18 cellular contexts compared by ENCODE assay signal in genomic region chr16:57642368-57643135, GRCh38. TPM values are rescaled to one million over a fixed set of nuclear protein-coding genes. Genes with fewer than 3 reads are reported as not detected.
DNase-seq lines count a peak whose midpoint lies in the region; ATAC-seq and TF ChIP-seq lines count a peak whose summit lies in the region.
"Had no signal": no experiment of that assay in that cellular context is flagged by ENCODE, and none has a peak within 500 bp of the region (broad histone marks: within the 10 kb centered on the region; RNA-seq: fewer than 3 reads in every experiment).

No MANE protein-coding gene starts in this region.

- no peaks in the 10 kb centered on the region for H3K9me3 Mint-ChIP-seq in stimulated activated naive CD8-positive, alpha-beta T cell treated with anti-CD3 and anti-CD28 coated beads, Interleukin-15, amount 100 ng/mL, for 72 hours

- H3K36me3 ChIP-seq in heart right ventricle (peaks cover 0 to 5% (median 0%) of the 10 kb centered on the region in 9 donors), mesenchymal stem cell (ENCODE audit: control insufficient read depth in 1 of 2, insufficient read depth in 2 of 2, low read depth in 1 of 2, low read length in 2 of 2) (peaks cover 4 to 62% of the 10 kb centered on the region in 2 experiments), upper lobe of left lung (peaks cover 0 to 16% (median 0%) of the 10 kb centered on the region in 4 donors), aorta (ENCODE audit: control insufficient read depth in 1 of 2, insufficient read depth in 2 of 2, low read length in 1 of 2) (no peaks in the 10 kb centered on the region)

- no peak overlapping the region for H2BK120ac ChIP-seq in mesenchymal stem cell (ENCODE audit: low read depth, low read length)

- no peak overlapping the region for H3K4me2 ChIP-seq in mesenchymal stem cell (ENCODE audit: low read length, poor library complexity, severe bottlenecking)
- H3K4me2 ChIP-seq: KMS-11 had no signal

- H3K23ac ChIP-seq in mesenchymal stem cell (ENCODE audit: low read length in 2 of 2): no peak overlapping the region

- H3K27ac Mint-ChIP-seq in stimulated activated naive CD8-positive, alpha-beta T cell treated with anti-CD3 and anti-CD28 coated beads, Interleukin-15, amount 100 ng/mL, for 72 hours: no peak overlapping the region

- intact Hi-C loops in heart right ventricle (cut with DNase I) (no loop called here), Right ventricle myocardium superior (cut with DNase I) (no loop called here), aorta (cut with DNase I) (no loop called here)

- peaks cover 20% of the 10 kb centered on the region for H3K79me1 ChIP-seq in mesenchymal stem cell (replicated peaks; ENCODE audit: low read length, poor library complexity, severe bottlenecking)

- peak overlapping the region; percentile 57 for H3K9ac ChIP-seq in mesenchymal stem cell (ENCODE audit: low read length)
- H3K9ac ChIP-seq: KMS-11, parathyroid adenoma had no signal

- ATAC-seq in heart right ventricle (no peak), Right ventricle myocardium superior (ENCODE audit: poor library complexity) (no peak), upper lobe of left lung (ENCODE audit: low FRiP score in 2 of 2) (no peak), HG02610 (IDR thresholded peaks at IDR 0.05; ENCODE audit: unreplicated experiment) (no peak), aorta (ENCODE audit: low FRiP score) (no peak)
- no peak for ATAC-seq in stimulated activated naive CD8-positive, alpha-beta T cell treated with anti-CD3 and anti-CD28 coated beads, Interleukin-15, amount 100 ng/mL, for 72 hours

- H3K27ac ChIP-seq in heart right ventricle (peak overlapping the region; percentile 39 to 71 (median 62)), cingulate gyrus (ENCODE audit: low read depth, low read length) (peak overlapping the region; percentile 76), mesenchymal stem cell (ENCODE audit: low read length, poor library complexity, severe bottlenecking) (no peak overlapping the region), upper lobe of left lung (peak overlapping the region; percentile 27 to 66 (median 64)), aorta (ENCODE audit: low read depth in 1 of 2, low read length in 2 of 2) (no peak overlapping the region)
- H3K27ac ChIP-seq: HL-60, KMS-11, parathyroid adenoma had no signal

- H3K27me3 ChIP-seq in heart right ventricle (peaks cover 0 to 2% (median 0%) of the 10 kb centered on the region in 7 donors), mesenchymal stem cell (ENCODE audit: control insufficient read depth in 1 of 2, insufficient read depth in 1 of 2, low read length in 2 of 2) (no peaks in the 10 kb centered on the region), upper lobe of left lung (no peaks in the 10 kb centered on the region), aorta (ENCODE audit: control insufficient read depth in 1 of 2, insufficient read depth in 2 of 2, low read length in 1 of 2) (no peaks in the 10 kb centered on the region)

- no peak overlapping the region for H3K4me3 Mint-ChIP-seq in stimulated activated naive CD8-positive, alpha-beta T cell treated with anti-CD3 and anti-CD28 coated beads, Interleukin-15, amount 100 ng/mL, for 72 hours

- peaks cover 6 to 94% (median 60%) of the 10 kb centered on the region in 9 donors for H3K4me1 ChIP-seq in heart right ventricle
- peaks cover 50% of the 10 kb centered on the region for H3K4me1 ChIP-seq in mesenchymal stem cell (ENCODE audit: control insufficient read depth, insufficient read depth, low read depth, low read length)
- H3K4me1 ChIP-seq in upper lobe of left lung: peaks cover 58 to 72% (median 63%) of the 10 kb centered on the region in 4 donors
- no peaks in the 10 kb centered on the region for H3K4me1 ChIP-seq in aorta (ENCODE audit: control insufficient read depth in 1 of 2, insufficient read depth in 2 of 2, low read length in 2 of 2)

- H3K4me3 ChIP-seq in heart right ventricle: no peak overlapping the region
- H3K4me3 ChIP-seq in mesenchymal stem cell (ENCODE audit: insufficient read depth in 1 of 2, low read depth in 1 of 2, low read length in 2 of 2): no peak overlapping the region
- no peak overlapping the region for H3K4me3 ChIP-seq in upper lobe of left lung
- H3K4me3 ChIP-seq in aorta (ENCODE audit: low read length in 2 of 2): no peak overlapping the region

- H4K91ac ChIP-seq in mesenchymal stem cell (ENCODE audit: low read length): no peak overlapping the region

- H2BK12ac ChIP-seq in mesenchymal stem cell (ENCODE audit: low read length in 2 of 2): peak overlapping the region in 1 of 2 experiments; percentile 23

- DNase-seq in heart right ventricle: no peak
- DNase-seq in Right ventricle myocardium superior: no peak
- no peak for DNase-seq in mesenchymal stem cell
- no peak for DNase-seq in upper lobe of left lung
- no peak for DNase-seq in stimulated activated naive CD8-positive, alpha-beta T cell treated with anti-CD3 and anti-CD28 coated beads, Interleukin-15, amount 100 ng/mL, for 72 hours
- no peak for DNase-seq in aorta
- DNase-seq: activated CD8-positive, alpha-beta memory T cell treated with anti-CD3 and anti-CD28 coated beads for 24 hours; activated effector memory CD4-positive, alpha-beta T cell treated with Interleukin-2 at 50 U/mL for 16 hours; NCI-H146 had no signal

- H3K14ac ChIP-seq in mesenchymal stem cell (ENCODE audit: low read length in 2 of 2): no peak overlapping the region

- H3K27me3 Mint-ChIP-seq in stimulated activated naive CD8-positive, alpha-beta T cell treated with anti-CD3 and anti-CD28 coated beads, Interleukin-15, amount 100 ng/mL, for 72 hours: peaks cover 12% of the 10 kb centered on the region

- no peak overlapping the region for H2BK15ac ChIP-seq in mesenchymal stem cell (ENCODE audit: low read depth, poor library complexity, severe bottlenecking)

- H3K9me3 ChIP-seq in heart right ventricle (no peaks in the 10 kb centered on the region), mesenchymal stem cell (ENCODE audit: control insufficient read depth, low read length) (no peaks in the 10 kb centered on the region), upper lobe of left lung (no peaks in the 10 kb centered on the region), aorta (ENCODE audit: control insufficient read depth, low read length) (no peaks in the 10 kb centered on the region)

- H3K4ac ChIP-seq in mesenchymal stem cell (ENCODE audit: low read depth in 1 of 2, low read length in 2 of 2): no peak overlapping the region

- peaks cover 36% of the 10 kb centered on the region for H3K4me1 Mint-ChIP-seq in stimulated activated naive CD8-positive, alpha-beta T cell treated with anti-CD3 and anti-CD28 coated beads, Interleukin-15, amount 100 ng/mL, for 72 hours

- H2AFZ ChIP-seq in mesenchymal stem cell (ENCODE audit: low read depth, low read length): no peak overlapping the region
- H2AFZ ChIP-seq: parathyroid adenoma had no signal

- TF ChIP-seq POLR2A in upper lobe of left lung (IDR thresholded peaks at IDR 0.05): no peak

- 60 to 66% methylated on average over 7 of the region's 7 CpGs for WGBS in heart right ventricle, 2 donors
- WGBS in mesenchymal stem cell: 79% methylated on average over 7 of the region's 7 CpGs
- WGBS in upper lobe of left lung, 2 donors: 59 to 74% methylated on average over 6 to 7 of the region's 7 CpGs
- WGBS in aorta, 2 donors: 76 to 92% methylated on average over 7 of the region's 7 CpGs

- no peak overlapping the region for H4K8ac ChIP-seq in mesenchymal stem cell (ENCODE audit: low read length)

- TF ChIP-seq CTCF in heart right ventricle (IDR thresholded peaks at IDR 0.05) (no peak), upper lobe of left lung (IDR thresholded peaks at IDR 0.05) (no peak)

- H2AK5ac ChIP-seq in mesenchymal stem cell (ENCODE audit: low read length, severe bottlenecking): peak overlapping the region; percentile 81

- H3K18ac ChIP-seq in mesenchymal stem cell (ENCODE audit: low read depth in 1 of 2, low read length in 2 of 2): no peak overlapping the region

- H2BK5ac ChIP-seq in mesenchymal stem cell (ENCODE audit: low read depth, low read length, poor library complexity, severe bottlenecking): no peak overlapping the region

- no peak for TF ChIP-seq EP300 in upper lobe of left lung (IDR thresholded peaks at IDR 0.05)

RNA-seq across cellular contexts. Expression of gene ADGRG1, which starts 14.1 kb away (rescaled TPM):
- total RNA-seq in heart right ventricle: 10 to 100 TPM; 11.1 to 46.3 (median 18.5) TPM
- polyA plus RNA-seq in heart right ventricle: 10 to 100 TPM; 19.2 to 27.7 TPM
- total RNA-seq in Right ventricle myocardium superior: 23.0 TPM
- 4.0 TPM for polyA plus RNA-seq in mesenchymal stem cell (2013, experiment 1 of 2)
- polyA plus RNA-seq in mesenchymal stem cell (2013, experiment 2 of 2): 4.4 TPM
- total RNA-seq in upper lobe of left lung: 10 to 100 TPM; 34.6 to 89.3 (median 40.4) TPM
- total RNA-seq in aorta: 10 to 100 TPM; 33.0 to 68.4 TPM
- 1 to 10 TPM; 1.2 to 2.1 TPM for polyA plus RNA-seq in aorta

RNA-seq across cellular contexts. Expression of gene ADGRG3, which starts 25.6 kb away (rescaled TPM):
- total RNA-seq in heart right ventricle (1 to 10 TPM in 2 of 10 donors, under 1 TPM in 6, not detected in 2; 0.29 to 2.4 (median 0.65) TPM), Right ventricle myocardium superior (0.48 TPM), upper lobe of left lung (10 to 100 TPM in 2 of 6 donors, 1 to 10 TPM in 4; 3.1 to 17.2 (median 8.4) TPM), aorta (1 to 10 TPM in 1 of 2 donors, under 1 TPM in 1; 0.84 to 3.9 TPM)
- polyA plus RNA-seq in heart right ventricle (under 1 TPM; 0.22 to 0.57 TPM), aorta (under 1 TPM; 0.08 to 0.25 TPM)
- polyA plus RNA-seq in mesenchymal stem cell (2013, experiment 1 of 2): not detected
- not detected for polyA plus RNA-seq in mesenchymal stem cell (2013, experiment 2 of 2)
- total RNA-seq: A673, astrocyte, fibroblast of villous mesenchyme had no signal

RNA-seq across cellular contexts. Expression of gene DRC7, which starts 52.1 kb away (rescaled TPM):
- under 1 TPM in 1 of 10 donors, not detected in 9; 0.09 TPM for total RNA-seq in heart right ventricle
- not detected for polyA plus RNA-seq in heart right ventricle
- not detected for total RNA-seq in Right ventricle myocardium superior
- polyA plus RNA-seq in mesenchymal stem cell (2013, experiment 1 of 2): not detected
- not detected for polyA plus RNA-seq in mesenchymal stem cell (2013, experiment 2 of 2)
- total RNA-seq in upper lobe of left lung: 10 to 100 TPM in 2 of 6 donors, 1 to 10 TPM in 4; 1.2 to 15.9 (median 7.8) TPM
- not detected for total RNA-seq in aorta
- polyA plus RNA-seq in aorta: under 1 TPM in 1 of 2 donors, not detected in 1; 0.08 TPM
- total RNA-seq: A673, astrocyte, fibroblast of villous mesenchyme, NCI-H460 had no signal

Comparison
In these comparisons a context has a peak if more than half of its experiments do, and no peak if none do; other contexts are left out.
1. H3K27ac ChIP-seq: peak in heart right ventricle (10 of 10), cingulate gyrus (single experiment) and upper lobe of left lung (4 of 4); none in mesenchymal stem cell (single experiment) and aorta (0 of 2).